In the genomic region with DNA sequence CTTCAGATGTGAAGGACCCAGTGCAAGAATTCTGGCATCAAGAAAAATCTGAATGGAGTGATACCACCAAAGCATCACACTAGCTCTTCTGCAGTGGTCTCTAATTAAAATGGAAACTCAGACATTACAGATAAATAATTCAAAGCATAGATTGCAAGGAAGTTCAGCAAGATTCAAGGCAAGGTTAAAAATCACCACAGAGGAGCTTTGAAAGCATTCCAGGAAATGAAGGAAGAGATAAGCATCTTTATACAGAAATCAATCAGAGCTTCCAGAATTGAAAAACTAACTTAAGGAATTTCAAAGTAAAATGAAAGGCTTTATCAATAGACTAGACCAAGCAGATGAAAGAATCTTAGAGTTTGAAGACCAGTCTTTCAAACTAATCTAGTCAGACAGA, we compare ENCODE assay signal across 22 cellular contexts.
"Had no signal": no experiment of that assay in that cellular context is flagged by ENCODE, and none has a peak within 500 bp of the region (broad histone marks: within the 10 kb centered on the region; RNA-seq: fewer than 3 reads in every experiment).

No MANE protein-coding gene starts in this region.

- H3K36me3 Mint-ChIP-seq: activated naive CD4-positive, alpha-beta T cell treated with anti-CD3 and anti-CD28 coated beads, Interleukin-2, amount 50 U/mL, for 72 hours; brain; naive thymus-derived CD8-positive, alpha-beta T cell had no signal

- H3K27me3 ChIP-seq: ovary, right atrium auricular region, spleen, upper lobe of right lung had no signal

- DNase-seq: activated CD4-positive, alpha-beta T cell treated with anti-CD3 and anti-CD28 coated beads, Interleukin-2, amount 50 U/mL, for 48 hours; activated gamma-delta T cell; aorta; effector CD4-positive, alpha-beta T cell; glutamatergic neuron; hippocampal formation; left ventricle myocardium inferior; naive thymus-derived CD8-positive, alpha-beta T cell; ovary; spleen; stimulated activated CD4-positive, alpha-beta T cell treated with anti-CD3 and anti-CD28 coated beads, Interleukin-4, amount 100 ng/mL, for 24 hours; stimulated activated naive CD4-positive, alpha-beta T cell treated with Interleukin-2 at 50 U/mL for 16 hours; T-helper 9 cell; upper lobe of right lung had no signal

- H3K4me3 Mint-ChIP-seq: brain; dendritic cell treated with granulocyte-macrophage colony-stimulating factor and Interleukin-4, amounts not matched to agents 40 ng/mL and 50 ng/mL, for 4 days; WTC11 had no signal

- ATAC-seq: activated naive CD4-positive, alpha-beta T cell treated with anti-CD3 and anti-CD28 coated beads, Interleukin-2, amount 50 U/mL, for 72 hours; esophagus mucosa; naive thymus-derived CD8-positive, alpha-beta T cell; upper lobe of right lung; WTC11 had no signal

- H3K4me1 ChIP-seq: left ventricle myocardium inferior, prostate gland, right atrium auricular region, upper lobe of right lung had no signal

- H3K27ac ChIP-seq: left ventricle myocardium inferior, ovary, prostate gland, right atrium auricular region, thoracic aorta, upper lobe of right lung had no signal

- H3K36me3 ChIP-seq: left ventricle myocardium inferior, ovary, prostate gland, right atrium auricular region, spleen, thoracic aorta, upper lobe of right lung had no signal

- H3K27ac Mint-ChIP-seq: activated naive CD4-positive, alpha-beta T cell treated with anti-CD3 and anti-CD28 coated beads, Interleukin-2, amount 50 U/mL, for 72 hours; brain; dendritic cell treated with granulocyte-macrophage colony-stimulating factor and Interleukin-4, amounts not matched to agents 40 ng/mL and 50 ng/mL, for 4 days; WTC11 had no signal

- H3K9me3 ChIP-seq: ovary, prostate gland had no signal

- H3K27me3 Mint-ChIP-seq: brain; dendritic cell treated with granulocyte-macrophage colony-stimulating factor and Interleukin-4, amounts not matched to agents 40 ng/mL and 50 ng/mL, for 4 days; naive thymus-derived CD8-positive, alpha-beta T cell had no signal

- H3K4me3 ChIP-seq: left ventricle myocardium inferior, ovary, prostate gland, right atrium auricular region, spleen, thoracic aorta, upper lobe of right lung had no signal

- H3K4me1 Mint-ChIP-seq: brain, WTC11 had no signal
